In genomic region chr14:51341338-51341737, GRCh38 we compare ENCODE assay signal across 19 cellular contexts.
A peak's percentile ranks its signal among the peaks of the same experiment; 100 is the strongest.
DNase-seq lines count a peak whose midpoint lies in the region; ATAC-seq, FAIRE-seq and TF ChIP-seq lines count a peak whose summit lies in the region.
"Had no signal": no experiment of that assay in that cellular context is flagged by ENCODE, and none has a peak within 500 bp of the region (broad histone marks: within the 10 kb centered on the region; RNA-seq: fewer than 3 reads in every experiment).

No MANE protein-coding gene starts in this region.

- no peak overlapping the region; a peak in 1 of 6 replicates for H3K27ac ChIP-seq in A549
- no peak overlapping the region for H3K27ac ChIP-seq in thyroid gland
- H3K27ac ChIP-seq: BLaER1 treated with 17β-estradiol and CSF1 and Interleukin-3, amounts not matched to agents 10 nM and 100 nM; SJSA1 had no signal

- WGBS in A549 (ENCODE audit: missing lambda C conversion rate): 81% methylated on average over 2 of the region's 2 CpGs
- WGBS in thyroid gland, 2 donors: 93 to 100% methylated on average over 2 of the region's 2 CpGs

- no peak overlapping the region for H3K4me3 Mint-ChIP-seq in natural killer cell treated with Interleukin-12 subunit alpha and Interleukin-12 subunit beta and Interleukin-15 and Interleukin-18, amount 100 ng/mL, for 72 hours
- no peak overlapping the region for H3K4me3 Mint-ChIP-seq in activated T-cell treated with anti-CD3 and anti-CD28 coated beads, Interleukin-2, amount 50 U/mL, for 4 hours
- H3K4me3 Mint-ChIP-seq: CD8-positive, alpha-beta memory T cell had no signal

- no peak for TF ChIP-seq EP300 in A549 (IDR thresholded peaks at IDR 0.05)

- no peaks in the 10 kb centered on the region for H3K4me1 Mint-ChIP-seq in natural killer cell treated with Interleukin-12 subunit alpha and Interleukin-12 subunit beta and Interleukin-15 and Interleukin-18, amount 100 ng/mL, for 72 hours (ENCODE audit: low read depth in 2 of 2)
- H3K4me1 Mint-ChIP-seq in activated T-cell treated with anti-CD3 and anti-CD28 coated beads, Interleukin-2, amount 50 U/mL, for 4 hours (ENCODE audit: low read depth): no peaks in the 10 kb centered on the region
- H3K4me1 Mint-ChIP-seq: CD8-positive, alpha-beta memory T cell had no signal

- H3K9me3 ChIP-seq in A549 (no peaks in the 10 kb centered on the region), MG63 (0 out of 2 replicates have a peak, but pooled peaks cover 2% of the 10 kb centered on the region), HAP-1 (no peaks in the 10 kb centered on the region), thyroid gland (no peaks in the 10 kb centered on the region)
- H3K9me3 ChIP-seq: SJSA1 had no signal

- no peak for TF ChIP-seq RAD21 in A549 (conservative IDR thresholded peaks at IDR 0.05 in 1 of 2, IDR thresholded peaks at IDR 0.05 in 1 of 2)

- H3K27me3 ChIP-seq in MG63 (no peaks in the 10 kb centered on the region), HAP-1 (ENCODE audit: low read depth) (no peaks in the 10 kb centered on the region), thyroid gland (no peaks in the 10 kb centered on the region)
- H3K27me3 ChIP-seq: BLaER1 treated with 17β-estradiol and CSF1 and Interleukin-3, amounts not matched to agents 10 nM and 100 nM; SJSA1 had no signal

- H3K27me3 Mint-ChIP-seq in natural killer cell treated with Interleukin-12 subunit alpha and Interleukin-12 subunit beta and Interleukin-15 and Interleukin-18, amount 100 ng/mL, for 72 hours: peaks cover 19 to 28% of the 10 kb centered on the region in 2 donors
- H3K27me3 Mint-ChIP-seq in activated T-cell treated with anti-CD3 and anti-CD28 coated beads, Interleukin-2, amount 50 U/mL, for 4 hours (ENCODE audit: low read depth): peaks cover 3% of the 10 kb centered on the region

- ATAC-seq in A549 (no peak), left lobe of liver (peak; percentile 44)
- ATAC-seq in natural killer cell treated with Interleukin-12 subunit alpha and Interleukin-12 subunit beta and Interleukin-15 and Interleukin-18, amount 100 ng/mL, for 72 hours: no peak
- no peak for ATAC-seq in activated T-cell treated with anti-CD3 and anti-CD28 coated beads, Interleukin-2, amount 50 U/mL, for 4 hours

- peaks cover 6% of the 10 kb centered on the region for H3K36me3 Mint-ChIP-seq in natural killer cell treated with Interleukin-12 subunit alpha and Interleukin-12 subunit beta and Interleukin-15 and Interleukin-18, amount 100 ng/mL, for 72 hours
- H3K36me3 Mint-ChIP-seq in activated T-cell treated with anti-CD3 and anti-CD28 coated beads, Interleukin-2, amount 50 U/mL, for 4 hours (ENCODE audit: insufficient read depth): no peaks in the 10 kb centered on the region

- TF ChIP-seq POLR2A in A549 (IDR thresholded peaks at IDR 0.05; ENCODE audit: low read length) (no peak), thyroid gland (IDR thresholded peaks at IDR 0.05) (no peak)

- intact Hi-C loops in thyroid gland (cut with DNase I): no loop called here

- POLR2A ChIA-PET in A549 (lab: Yijun Ruan, JAX): no interaction called here

- H3K36me3 ChIP-seq in MG63 (no peaks in the 10 kb centered on the region), HAP-1 (replicated peaks) (no peaks in the 10 kb centered on the region), thyroid gland (no peaks in the 10 kb centered on the region)
- H3K36me3 ChIP-seq: BLaER1 treated with 17β-estradiol and CSF1 and Interleukin-3, amounts not matched to agents 10 nM and 100 nM; SJSA1 had no signal

- H3K4me1 ChIP-seq in A549 (peaks cover 12% of the 10 kb centered on the region; the same call in 2 of the 3 replicates), HAP-1 (no peaks in the 10 kb centered on the region), thyroid gland (no peaks in the 10 kb centered on the region)

- in situ Hi-C loops in HAP-1 (cut with MboI; ENCODE audit: low sequenced_read_pairs): no loop called here

- H3K4me3 ChIP-seq in A549 (no peak overlapping the region), MG63 (no peak overlapping the region), epithelial cell of esophagus (ENCODE audit: low read length) (no peak overlapping the region), HAP-1 (no peak overlapping the region), thyroid gland (replicated peaks in 1 of 3) (no peak overlapping the region)
- H3K4me3 ChIP-seq: BLaER1 treated with 17β-estradiol and CSF1 and Interleukin-3, amounts not matched to agents 10 nM and 100 nM; SJSA1 had no signal

- H3K9me3 Mint-ChIP-seq in natural killer cell treated with Interleukin-12 subunit alpha and Interleukin-12 subunit beta and Interleukin-15 and Interleukin-18, amount 100 ng/mL, for 72 hours: no peaks in the 10 kb centered on the region
- H3K9me3 Mint-ChIP-seq in activated T-cell treated with anti-CD3 and anti-CD28 coated beads, Interleukin-2, amount 50 U/mL, for 4 hours: peaks cover 8% of the 10 kb centered on the region

- CTCF ChIA-PET in A549 (lab: Yijun Ruan, JAX): interaction anchor here (0.6 kb wide), 1 partner anchor 61 kb away, joined by 3 read pairs; no protein-coding TSS in a partner anchor

- TF ChIP-seq CTCF in A549 (IDR thresholded peaks at IDR 0.05) (no peak), epithelial cell of esophagus (IDR thresholded peaks at IDR 0.05; ENCODE audit: insufficient read depth, low read depth, low read length, missing control alignments) (no peak), thyroid gland (IDR thresholded peaks at IDR 0.05) (no peak)

- FAIRE-seq in A549 (lab: Jason Lieb, UNC): no peak
- FAIRE-seq: D721Med, HTR-8/SVneo had no signal

- DNase-seq in A549 (ENCODE audit: low read depth in 1 of 2, low spot score in 1 of 2): no peak
- peak; percentile 27 for DNase-seq in MG63
- DNase-seq in epithelial cell of esophagus (ENCODE audit: low read depth): peak; percentile 70
- no peak for DNase-seq in left lobe of liver (ENCODE audit: low spot score)
- DNase-seq in HAP-1 (ENCODE audit: low spot score in 2 of 2): no peak
- DNase-seq in thyroid gland: no peak
- DNase-seq in natural killer cell treated with Interleukin-12 subunit alpha and Interleukin-12 subunit beta and Interleukin-15 and Interleukin-18, amount 100 ng/mL, for 72 hours (ENCODE audit: low spot score): no peak
- DNase-seq in activated T-cell treated with anti-CD3 and anti-CD28 coated beads, Interleukin-2, amount 50 U/mL, for 4 hours: no peak
- DNase-seq: CD8-positive, alpha-beta memory T cell; DMS79 treated with DMSO at 0.1 percent for 48 hours; Kasumi-1; NCI-H1105; NCI-H2081 treated with DMSO at 0.1 percent for 48 hours; NCI-H510A; NCI-H748 treated with DMSO at 0.1 percent for 48 hours had no signal

- H3K27ac Mint-ChIP-seq in natural killer cell treated with Interleukin-12 subunit alpha and Interleukin-12 subunit beta and Interleukin-15 and Interleukin-18, amount 100 ng/mL, for 72 hours: no peak overlapping the region
- H3K27ac Mint-ChIP-seq: CD8-positive, alpha-beta memory T cell had no signal

- H3K4me2 ChIP-seq in A549: no peak overlapping the region
- H3K4me2 ChIP-seq: BLaER1 treated with 17β-estradiol and CSF1 and Interleukin-3, amounts not matched to agents 10 nM and 100 nM had no signal

TF ChIP-seq in A549, 52 proteins besides CTCF, POLR2A, EP300 and RAD21:
- peak; percentile 70 for TF ChIP-seq MAFK (IDR thresholded peaks at IDR 0.05; ENCODE audit: partially characterized antibody)
- TF ChIP-seq RFX5 (IDR thresholded peaks at IDR 0.05): no peak
- no peak for TF ChIP-seq GATA3 (IDR thresholded peaks at IDR 0.05; ENCODE audit: borderline replicate concordance)
- TF ChIP-seq TFCP2L1 (CRISPR knock-in tag; IDR thresholded peaks at IDR 0.05): no peak
- TF ChIP-seq KDM5A (IDR thresholded peaks at IDR 0.05): no peak

Comparison
In these comparisons a context has a peak if more than half of its experiments do, and no peak if none do; other contexts are left out.
1. DNase-seq: peak in MG63 (single experiment) and epithelial cell of esophagus (single experiment); none in A549 (0 of 2), left lobe of liver (single experiment), HAP-1 (0 of 2), thyroid gland (0 of 2), natural killer cell treated with Interleukin-12 subunit alpha and Interleukin-12 subunit beta and Interleukin-15 and Interleukin-18, amount 100 ng/mL, for 72 hours (single experiment) and activated T-cell treated with anti-CD3 and anti-CD28 coated beads, Interleukin-2, amount 50 U/mL, for 4 hours (single experiment).